In the genomic region with DNA sequence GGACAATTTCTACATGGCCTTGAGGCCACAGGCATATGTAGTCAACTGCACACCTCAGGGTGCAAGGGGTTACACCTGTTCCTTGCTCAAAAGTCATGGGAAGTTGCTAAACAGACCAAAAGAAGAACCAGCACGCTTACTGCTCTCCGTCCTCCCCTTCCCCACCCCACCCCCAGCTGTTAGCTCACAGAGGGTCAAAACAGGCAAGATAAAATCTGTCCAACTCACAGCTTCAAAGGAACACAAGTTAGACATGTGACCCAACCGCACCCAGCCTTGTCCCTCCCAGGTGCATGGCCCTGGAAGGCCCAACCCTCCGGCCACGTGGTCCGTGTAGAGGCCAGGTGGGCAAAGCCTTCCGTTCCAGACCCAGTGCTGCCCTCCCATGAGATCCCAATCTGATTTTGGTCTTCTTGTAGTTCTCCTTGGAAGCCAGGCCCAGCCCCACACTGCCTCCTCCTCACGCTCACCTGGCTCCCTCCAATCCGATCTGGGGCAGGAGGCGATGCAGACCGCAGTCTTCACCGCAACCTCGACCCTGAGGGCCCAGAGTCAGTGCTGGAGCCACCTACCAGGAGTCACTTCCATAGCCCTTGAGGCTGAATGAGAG, we compare ENCODE assay signal across 1 cellular context.
TF ChIP-seq lines count a peak whose summit lies in the region.

No MANE protein-coding gene starts in this region.

TF ChIP-seq in K562, 482 proteins besides CTCF, POLR2A, EP300 and RAD21 (continued from another document and continues in another):
- TF ChIP-seq, protein P1, sequence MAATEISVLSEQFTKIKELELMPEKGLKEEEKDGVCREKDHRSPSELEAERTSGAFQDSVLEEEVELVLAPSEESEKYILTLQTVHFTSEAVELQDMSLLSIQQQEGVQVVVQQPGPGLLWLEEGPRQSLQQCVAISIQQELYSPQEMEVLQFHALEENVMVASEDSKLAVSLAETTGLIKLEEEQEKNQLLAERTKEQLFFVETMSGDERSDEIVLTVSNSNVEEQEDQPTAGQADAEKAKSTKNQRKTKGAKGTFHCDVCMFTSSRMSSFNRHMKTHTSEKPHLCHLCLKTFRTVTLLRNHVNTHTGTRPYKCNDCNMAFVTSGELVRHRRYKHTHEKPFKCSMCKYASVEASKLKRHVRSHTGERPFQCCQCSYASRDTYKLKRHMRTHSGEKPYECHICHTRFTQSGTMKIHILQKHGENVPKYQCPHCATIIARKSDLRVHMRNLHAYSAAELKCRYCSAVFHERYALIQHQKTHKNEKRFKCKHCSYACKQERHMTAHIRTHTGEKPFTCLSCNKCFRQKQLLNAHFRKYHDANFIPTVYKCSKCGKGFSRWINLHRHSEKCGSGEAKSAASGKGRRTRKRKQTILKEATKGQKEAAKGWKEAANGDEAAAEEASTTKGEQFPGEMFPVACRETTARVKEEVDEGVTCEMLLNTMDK (IDR thresholded peaks at IDR 0.05; ENCODE audit: borderline replicate concordance, insufficient read depth, low read depth, low read length, poor library complexity, severe bottlenecking), result no peak
- TF ChIP-seq, protein P2, sequence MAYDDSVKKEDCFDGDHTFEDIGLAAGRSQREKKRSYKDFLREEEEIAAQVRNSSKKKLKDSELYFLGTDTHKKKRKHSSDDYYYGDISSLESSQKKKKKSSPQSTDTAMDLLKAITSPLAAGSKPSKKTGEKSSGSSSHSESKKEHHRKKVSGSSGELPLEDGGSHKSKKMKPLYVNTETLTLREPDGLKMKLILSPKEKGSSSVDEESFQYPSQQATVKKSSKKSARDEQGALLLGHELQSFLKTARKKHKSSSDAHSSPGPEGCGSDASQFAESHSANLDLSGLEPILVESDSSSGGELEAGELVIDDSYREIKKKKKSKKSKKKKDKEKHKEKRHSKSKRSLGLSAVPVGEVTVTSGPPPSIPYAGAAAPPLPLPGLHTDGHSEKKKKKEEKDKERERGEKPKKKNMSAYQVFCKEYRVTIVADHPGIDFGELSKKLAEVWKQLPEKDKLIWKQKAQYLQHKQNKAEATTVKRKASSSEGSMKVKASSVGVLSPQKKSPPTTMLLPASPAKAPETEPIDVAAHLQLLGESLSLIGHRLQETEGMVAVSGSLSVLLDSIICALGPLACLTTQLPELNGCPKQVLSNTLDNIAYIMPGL (CRISPR knock-in tag; IDR thresholded peaks at IDR 0.05), result 0 out of 2 replicates have a peak, but pooled peaks have one; percentile 50
- TF ChIP-seq MAZ (CRISPR knock-in tag; conservative IDR thresholded peaks at IDR 0.05 in 1 of 2, IDR thresholded peaks at IDR 0.05 in 1 of 2) (peak; percentile 82 to 89; a peak in 3 of 4 replicates), MYBL2 (IDR thresholded peaks at IDR 0.05; ENCODE audit: low read depth) (no peak; the same call in 1 of the 2 replicates), MYBL2 (CRISPR knock-in tag; IDR thresholded peaks at IDR 0.05; ENCODE audit: borderline replicate concordance) (no peak), GATAD2B (IDR thresholded peaks at IDR 0.05; ENCODE audit: borderline replicate concordance) (0 out of 2 replicates have a peak, but pooled peaks have one; percentile 22), EHMT2 (IDR thresholded peaks at IDR 0.05) (no peak), ZNF174 (CRISPR knock-in tag; IDR thresholded peaks at IDR 0.05) (no peak), ZBTB8A (IDR thresholded peaks at IDR 0.05; ENCODE audit: partially characterized antibody) (no peak), RHOXF2B (CRISPR knock-in tag; conservative IDR thresholded peaks at IDR 0.05) (no peak), SRF (CRISPR knock-in tag; IDR thresholded peaks at IDR 0.05) (peak in 1 of 2 experiments; percentile 60; a peak in 2 of 4 replicates), GTF2E2 (tag; IDR thresholded peaks at IDR 0.05) (no peak), CBFB (CRISPR knock-in tag; IDR thresholded peaks at IDR 0.05) (0 out of 2 replicates have a peak, but pooled peaks have one; percentile 51), TCFL5 (CRISPR knock-in tag; conservative IDR thresholded peaks at IDR 0.05) (no peak), HMGN3 (IDR thresholded peaks at IDR 0.05; ENCODE audit: borderline replicate concordance, extremely low read depth, insufficient read length, low read depth, low read length) (peak; percentile 71), HMG20B (CRISPR knock-in tag; IDR thresholded peaks at IDR 0.05) (no peak), ZNF282 (CRISPR knock-in tag; IDR thresholded peaks at IDR 0.05) (no peak), CTBP1 (IDR thresholded peaks at IDR 0.05; ENCODE audit: borderline replicate concordance) (peak; percentile 90), ZKSCAN3 (CRISPR knock-in tag; IDR thresholded peaks at IDR 0.05) (no peak), BRF1 (IDR thresholded peaks at IDR 0.05; ENCODE audit: borderline replicate concordance, extremely low read depth, insufficient read length) (no peak)
- TF ChIP-seq, protein P3, sequence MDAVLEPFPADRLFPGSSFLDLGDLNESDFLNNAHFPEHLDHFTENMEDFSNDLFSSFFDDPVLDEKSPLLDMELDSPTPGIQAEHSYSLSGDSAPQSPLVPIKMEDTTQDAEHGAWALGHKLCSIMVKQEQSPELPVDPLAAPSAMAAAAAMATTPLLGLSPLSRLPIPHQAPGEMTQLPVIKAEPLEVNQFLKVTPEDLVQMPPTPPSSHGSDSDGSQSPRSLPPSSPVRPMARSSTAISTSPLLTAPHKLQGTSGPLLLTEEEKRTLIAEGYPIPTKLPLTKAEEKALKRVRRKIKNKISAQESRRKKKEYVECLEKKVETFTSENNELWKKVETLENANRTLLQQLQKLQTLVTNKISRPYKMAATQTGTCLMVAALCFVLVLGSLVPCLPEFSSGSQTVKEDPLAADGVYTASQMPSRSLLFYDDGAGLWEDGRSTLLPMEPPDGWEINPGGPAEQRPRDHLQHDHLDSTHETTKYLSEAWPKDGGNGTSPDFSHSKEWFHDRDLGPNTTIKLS (IDR thresholded peaks at IDR 0.05; ENCODE audit: borderline replicate concordance, low read depth), result peak; percentile 87
- TF ChIP-seq, protein P4, sequence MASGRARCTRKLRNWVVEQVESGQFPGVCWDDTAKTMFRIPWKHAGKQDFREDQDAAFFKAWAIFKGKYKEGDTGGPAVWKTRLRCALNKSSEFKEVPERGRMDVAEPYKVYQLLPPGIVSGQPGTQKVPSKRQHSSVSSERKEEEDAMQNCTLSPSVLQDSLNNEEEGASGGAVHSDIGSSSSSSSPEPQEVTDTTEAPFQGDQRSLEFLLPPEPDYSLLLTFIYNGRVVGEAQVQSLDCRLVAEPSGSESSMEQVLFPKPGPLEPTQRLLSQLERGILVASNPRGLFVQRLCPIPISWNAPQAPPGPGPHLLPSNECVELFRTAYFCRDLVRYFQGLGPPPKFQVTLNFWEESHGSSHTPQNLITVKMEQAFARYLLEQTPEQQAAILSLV (tag; IDR thresholded peaks at IDR 0.05), result peak; percentile 74
- TF ChIP-seq, protein P5, sequence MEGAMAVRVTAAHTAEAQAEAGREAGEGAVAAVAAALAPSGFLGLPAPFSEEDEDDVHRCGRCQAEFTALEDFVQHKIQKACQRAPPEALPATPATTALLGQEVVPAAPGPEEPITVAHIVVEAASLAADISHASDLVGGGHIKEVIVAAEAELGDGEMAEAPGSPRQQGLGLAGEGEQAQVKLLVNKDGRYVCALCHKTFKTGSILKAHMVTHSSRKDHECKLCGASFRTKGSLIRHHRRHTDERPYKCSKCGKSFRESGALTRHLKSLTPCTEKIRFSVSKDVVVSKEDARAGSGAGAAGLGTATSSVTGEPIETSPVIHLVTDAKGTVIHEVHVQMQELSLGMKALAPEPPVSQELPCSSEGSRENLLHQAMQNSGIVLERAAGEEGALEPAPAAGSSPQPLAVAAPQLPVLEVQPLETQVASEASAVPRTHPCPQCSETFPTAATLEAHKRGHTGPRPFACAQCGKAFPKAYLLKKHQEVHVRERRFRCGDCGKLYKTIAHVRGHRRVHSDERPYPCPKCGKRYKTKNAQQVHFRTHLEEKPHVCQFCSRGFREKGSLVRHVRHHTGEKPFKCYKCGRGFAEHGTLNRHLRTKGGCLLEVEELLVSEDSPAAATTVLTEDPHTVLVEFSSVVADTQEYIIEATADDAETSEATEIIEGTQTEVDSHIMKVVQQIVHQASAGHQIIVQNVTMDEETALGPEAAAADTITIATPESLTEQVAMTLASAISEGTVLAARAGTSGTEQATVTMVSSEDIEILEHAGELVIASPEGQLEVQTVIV (CRISPR knock-in tag; IDR thresholded peaks at IDR 0.05; ENCODE audit: borderline replicate concordance), result no peak
- TF ChIP-seq, protein P6, sequence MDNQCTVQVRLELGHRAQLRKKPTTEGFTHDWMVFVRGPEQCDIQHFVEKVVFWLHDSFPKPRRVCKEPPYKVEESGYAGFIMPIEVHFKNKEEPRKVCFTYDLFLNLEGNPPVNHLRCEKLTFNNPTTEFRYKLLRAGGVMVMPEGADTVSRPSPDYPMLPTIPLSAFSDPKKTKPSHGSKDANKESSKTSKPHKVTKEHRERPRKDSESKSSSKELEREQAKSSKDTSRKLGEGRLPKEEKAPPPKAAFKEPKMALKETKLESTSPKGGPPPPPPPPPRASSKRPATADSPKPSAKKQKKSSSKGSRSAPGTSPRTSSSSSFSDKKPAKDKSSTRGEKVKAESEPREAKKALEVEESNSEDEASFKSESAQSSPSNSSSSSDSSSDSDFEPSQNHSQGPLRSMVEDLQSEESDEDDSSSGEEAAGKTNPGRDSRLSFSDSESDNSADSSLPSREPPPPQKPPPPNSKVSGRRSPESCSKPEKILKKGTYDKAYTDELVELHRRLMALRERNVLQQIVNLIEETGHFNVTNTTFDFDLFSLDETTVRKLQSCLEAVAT (IDR thresholded peaks at IDR 0.05), result peak; percentile 43 to 49; a peak in 3 of 4 replicates
- TF ChIP-seq, protein P7, sequence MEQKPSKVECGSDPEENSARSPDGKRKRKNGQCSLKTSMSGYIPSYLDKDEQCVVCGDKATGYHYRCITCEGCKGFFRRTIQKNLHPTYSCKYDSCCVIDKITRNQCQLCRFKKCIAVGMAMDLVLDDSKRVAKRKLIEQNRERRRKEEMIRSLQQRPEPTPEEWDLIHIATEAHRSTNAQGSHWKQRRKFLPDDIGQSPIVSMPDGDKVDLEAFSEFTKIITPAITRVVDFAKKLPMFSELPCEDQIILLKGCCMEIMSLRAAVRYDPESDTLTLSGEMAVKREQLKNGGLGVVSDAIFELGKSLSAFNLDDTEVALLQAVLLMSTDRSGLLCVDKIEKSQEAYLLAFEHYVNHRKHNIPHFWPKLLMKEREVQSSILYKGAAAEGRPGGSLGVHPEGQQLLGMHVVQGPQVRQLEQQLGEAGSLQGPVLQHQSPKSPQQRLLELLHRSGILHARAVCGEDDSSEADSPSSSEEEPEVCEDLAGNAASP (IDR thresholded peaks at IDR 0.05), result no peak
- TF ChIP-seq, protein P8, sequence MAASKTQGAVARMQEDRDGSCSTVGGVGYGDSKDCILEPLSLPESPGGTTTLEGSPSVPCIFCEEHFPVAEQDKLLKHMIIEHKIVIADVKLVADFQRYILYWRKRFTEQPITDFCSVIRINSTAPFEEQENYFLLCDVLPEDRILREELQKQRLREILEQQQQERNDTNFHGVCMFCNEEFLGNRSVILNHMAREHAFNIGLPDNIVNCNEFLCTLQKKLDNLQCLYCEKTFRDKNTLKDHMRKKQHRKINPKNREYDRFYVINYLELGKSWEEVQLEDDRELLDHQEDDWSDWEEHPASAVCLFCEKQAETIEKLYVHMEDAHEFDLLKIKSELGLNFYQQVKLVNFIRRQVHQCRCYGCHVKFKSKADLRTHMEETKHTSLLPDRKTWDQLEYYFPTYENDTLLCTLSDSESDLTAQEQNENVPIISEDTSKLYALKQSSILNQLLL (CRISPR knock-in tag; IDR thresholded peaks at IDR 0.05; ENCODE audit: borderline replicate concordance), result no peak
- TF ChIP-seq, protein P9, sequence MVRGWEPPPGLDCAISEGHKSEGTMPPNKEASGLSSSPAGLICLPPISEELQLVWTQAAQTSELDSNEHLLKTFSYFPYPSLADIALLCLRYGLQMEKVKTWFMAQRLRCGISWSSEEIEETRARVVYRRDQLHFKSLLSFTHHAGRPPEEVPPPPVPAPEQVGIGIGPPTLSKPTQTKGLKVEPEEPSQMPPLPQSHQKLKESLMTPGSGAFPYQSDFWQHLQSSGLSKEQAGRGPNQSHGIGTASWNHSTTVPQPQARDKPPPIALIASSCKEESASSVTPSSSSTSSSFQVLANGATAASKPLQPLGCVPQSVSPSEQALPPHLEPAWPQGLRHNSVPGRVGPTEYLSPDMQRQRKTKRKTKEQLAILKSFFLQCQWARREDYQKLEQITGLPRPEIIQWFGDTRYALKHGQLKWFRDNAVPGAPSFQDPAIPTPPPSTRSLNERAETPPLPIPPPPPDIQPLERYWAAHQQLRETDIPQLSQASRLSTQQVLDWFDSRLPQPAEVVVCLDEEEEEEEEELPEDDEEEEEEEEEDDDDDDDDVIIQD (CRISPR knock-in tag; IDR thresholded peaks at IDR 0.05), result peak; percentile 87
- TF ChIP-seq, protein P10, sequence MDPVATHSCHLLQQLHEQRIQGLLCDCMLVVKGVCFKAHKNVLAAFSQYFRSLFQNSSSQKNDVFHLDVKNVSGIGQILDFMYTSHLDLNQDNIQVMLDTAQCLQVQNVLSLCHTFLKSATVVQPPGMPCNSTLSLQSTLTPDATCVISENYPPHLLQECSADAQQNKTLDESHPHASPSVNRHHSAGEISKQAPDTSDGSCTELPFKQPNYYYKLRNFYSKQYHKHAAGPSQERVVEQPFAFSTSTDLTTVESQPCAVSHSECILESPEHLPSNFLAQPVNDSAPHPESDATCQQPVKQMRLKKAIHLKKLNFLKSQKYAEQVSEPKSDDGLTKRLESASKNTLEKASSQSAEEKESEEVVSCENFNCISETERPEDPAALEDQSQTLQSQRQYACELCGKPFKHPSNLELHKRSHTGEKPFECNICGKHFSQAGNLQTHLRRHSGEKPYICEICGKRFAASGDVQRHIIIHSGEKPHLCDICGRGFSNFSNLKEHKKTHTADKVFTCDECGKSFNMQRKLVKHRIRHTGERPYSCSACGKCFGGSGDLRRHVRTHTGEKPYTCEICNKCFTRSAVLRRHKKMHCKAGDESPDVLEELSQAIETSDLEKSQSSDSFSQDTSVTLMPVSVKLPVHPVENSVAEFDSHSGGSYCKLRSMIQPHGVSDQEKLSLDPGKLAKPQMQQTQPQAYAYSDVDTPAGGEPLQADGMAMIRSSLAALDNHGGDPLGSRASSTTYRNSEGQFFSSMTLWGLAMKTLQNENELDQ (CRISPR knock-in tag; IDR thresholded peaks at IDR 0.05; ENCODE audit: borderline replicate concordance), result no peak
